In the genomic region with DNA sequence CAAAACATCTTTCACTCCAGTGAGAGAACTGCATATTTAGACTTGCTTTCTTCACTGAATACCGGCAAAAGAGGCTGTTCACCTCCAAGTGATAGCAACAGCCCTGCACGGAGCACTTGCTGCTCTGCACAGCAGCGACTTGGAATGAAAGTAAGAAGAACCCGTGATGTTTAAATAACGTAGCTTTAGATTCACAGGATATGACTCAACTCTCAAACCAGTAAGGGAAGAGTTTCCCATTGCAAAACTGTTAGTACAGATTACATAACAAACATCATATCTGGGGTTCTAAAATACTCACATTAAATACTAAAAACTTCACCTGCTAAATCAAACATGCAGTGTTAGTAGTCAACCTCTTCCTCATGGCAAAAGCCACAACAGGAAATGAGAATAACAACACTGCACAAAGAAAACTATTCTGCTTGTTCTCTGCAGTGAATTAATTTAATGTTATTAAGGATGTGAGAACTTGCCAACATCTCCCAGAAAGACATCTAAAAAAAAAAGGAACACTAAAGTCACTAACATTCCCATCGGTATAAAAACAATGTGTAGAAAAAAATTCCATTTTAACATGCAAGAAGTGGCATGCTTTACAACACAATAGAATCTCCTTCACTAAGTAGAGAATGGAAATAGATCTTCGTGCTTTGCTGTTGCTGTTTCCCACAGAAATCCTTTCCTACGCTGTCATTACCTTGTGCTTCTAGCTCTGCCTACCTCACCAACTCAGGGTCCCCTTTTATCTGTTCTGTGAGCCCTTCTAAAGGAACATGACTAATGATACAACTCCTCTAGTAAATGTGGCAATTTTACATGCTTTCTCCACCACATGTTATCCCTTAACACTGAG, we compare ENCODE assay signal across 1 cellular context.
TF ChIP-seq lines count a peak whose summit lies in the region.

No MANE protein-coding gene starts in this region.

TF ChIP-seq in GM12878, 131 proteins besides CTCF, POLR2A, EP300 and RAD21 (continued from another document):
- TF ChIP-seq MYB (IDR thresholded peaks at IDR 0.05; ENCODE audit: borderline replicate concordance, low read depth, low read length) (no peak), SRF (IDR thresholded peaks at IDR 0.05; ENCODE audit: low read depth in 2 of 2, low read length in 2 of 2) (no peak), HDAC6 (IDR thresholded peaks at IDR 0.05; ENCODE audit: unreplicated experiment) (no peak), ZZZ3 (IDR thresholded peaks at IDR 0.05; ENCODE audit: control insufficient read depth, insufficient read length, low read depth) (no peak)
- TF ChIP-seq, protein P1, sequence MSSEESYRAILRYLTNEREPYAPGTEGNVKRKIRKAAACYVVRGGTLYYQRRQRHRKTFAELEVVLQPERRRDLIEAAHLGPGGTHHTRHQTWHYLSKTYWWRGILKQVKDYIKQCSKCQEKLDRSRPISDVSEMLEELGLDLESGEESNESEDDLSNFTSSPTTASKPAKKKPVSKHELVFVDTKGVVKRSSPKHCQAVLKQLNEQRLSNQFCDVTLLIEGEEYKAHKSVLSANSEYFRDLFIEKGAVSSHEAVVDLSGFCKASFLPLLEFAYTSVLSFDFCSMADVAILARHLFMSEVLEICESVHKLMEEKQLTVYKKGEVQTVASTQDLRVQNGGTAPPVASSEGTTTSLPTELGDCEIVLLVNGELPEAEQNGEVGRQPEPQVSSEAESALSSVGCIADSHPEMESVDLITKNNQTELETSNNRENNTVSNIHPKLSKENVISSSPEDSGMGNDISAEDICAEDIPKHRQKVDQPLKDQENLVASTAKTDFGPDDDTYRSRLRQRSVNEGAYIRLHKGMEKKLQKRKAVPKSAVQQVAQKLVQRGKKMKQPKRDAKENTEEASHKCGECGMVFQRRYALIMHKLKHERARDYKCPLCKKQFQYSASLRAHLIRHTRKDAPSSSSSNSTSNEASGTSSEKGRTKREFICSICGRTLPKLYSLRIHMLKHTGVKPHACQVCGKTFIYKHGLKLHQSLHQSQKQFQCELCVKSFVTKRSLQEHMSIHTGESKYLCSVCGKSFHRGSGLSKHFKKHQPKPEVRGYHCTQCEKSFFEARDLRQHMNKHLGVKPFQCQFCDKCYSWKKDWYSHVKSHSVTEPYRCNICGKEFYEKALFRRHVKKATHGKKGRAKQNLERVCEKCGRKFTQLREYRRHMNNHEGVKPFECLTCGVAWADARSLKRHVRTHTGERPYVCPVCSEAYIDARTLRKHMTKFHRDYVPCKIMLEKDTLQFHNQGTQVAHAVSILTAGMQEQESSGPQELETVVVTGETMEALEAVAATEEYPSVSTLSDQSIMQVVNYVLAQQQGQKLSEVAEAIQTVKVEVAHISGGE (CRISPR knock-in tag; IDR thresholded peaks at IDR 0.05): no peak
